In genomic region chr9:125241863-125242739, GRCh38 we compare ENCODE assay signal across 8 cellular contexts. TPM values are rescaled to one million over a fixed set of nuclear protein-coding genes. Genes with fewer than 3 reads are reported as not detected.
DNase-seq lines count a peak whose midpoint lies in the region; ATAC-seq, FAIRE-seq and TF ChIP-seq lines count a peak whose summit lies in the region.

No MANE protein-coding gene starts in this region.

- POLR2A ChIA-PET in activated CD8-positive, alpha-beta T cell treated with anti-CD3 and anti-CD28 coated beads, Interleukin-2, amount 10 ng/mL, durations not matched to agents 7 days and 5 days (lab: Charles Lee) = interaction anchor here (0.6 to 4.2 kb wide), 36 partner anchors 10 to 471 kb away, joined by 3 to 89 read pairs (median 6); partner anchors contain the start of genes ARPC5L, GAPVD1, GOLGA1 and NR6A1

- DNase-seq in AG09309 (ENCODE audit: low read depth) (no peak), foreskin keratinocyte (no peak), pancreas (peak in 4 of 6 donors; percentile 34 to 61 (median 58)), LoVo (ENCODE audit: low spot score) (no peak)
- DNase-seq in activated CD8-positive, alpha-beta T cell treated with anti-CD3 and anti-CD28 coated beads, Interleukin-2, amount 10 ng/mL, durations not matched to agents 7 days and 5 days = peak; percentile 55
- DNase-seq in effector CD8-positive, alpha-beta T cell (lab: John Stamatoyannopoulos, UW) = no peak

- WGBS in pancreas, 2 donors = 15 to 17% methylated on average over 27 of the region's 27 CpGs

- H3K9me3 ChIP-seq in pancreas = no peaks in the 10 kb centered on the region

- H3K27me3 ChIP-seq in foreskin keratinocyte (no peaks in the 10 kb centered on the region), pancreas (no peaks in the 10 kb centered on the region)

- TF ChIP-seq CTCF in AG09309 (IDR thresholded peaks at IDR 0.05; ENCODE audit: control insufficient read depth, insufficient read depth, low read depth, low read length, missing control alignments) (no peak), foreskin keratinocyte (conservative IDR thresholded peaks at IDR 0.05) (no peak), pancreas (IDR thresholded peaks at IDR 0.05) (no peak)

- no peak for FAIRE-seq in pancreas (lab: Jason Lieb, UNC)

- H3K9me3 Mint-ChIP-seq in activated CD8-positive, alpha-beta T cell treated with anti-CD3 and anti-CD28 coated beads, Interleukin-2, amount 10 ng/mL, durations not matched to agents 7 days and 5 days (ENCODE audit: insufficient read depth) = no peaks in the 10 kb centered on the region

- peaks cover 48% of the 10 kb centered on the region for H3K36me3 Mint-ChIP-seq in activated CD8-positive, alpha-beta T cell treated with anti-CD3 and anti-CD28 coated beads, Interleukin-2, amount 10 ng/mL, durations not matched to agents 7 days and 5 days (ENCODE audit: low read depth)

- intact Hi-C loops in pancreas (cut with DNase I) = no loop called here

- H3K27me3 Mint-ChIP-seq in activated CD8-positive, alpha-beta T cell treated with anti-CD3 and anti-CD28 coated beads, Interleukin-2, amount 10 ng/mL, durations not matched to agents 7 days and 5 days (ENCODE audit: low read depth) = no peaks in the 10 kb centered on the region

- H3K4me1 Mint-ChIP-seq in activated CD8-positive, alpha-beta T cell treated with anti-CD3 and anti-CD28 coated beads, Interleukin-2, amount 10 ng/mL, durations not matched to agents 7 days and 5 days (ENCODE audit: low read depth) = peaks cover 30% of the 10 kb centered on the region

- peak overlapping the region; percentile 96 for H3K4me3 Mint-ChIP-seq in activated CD8-positive, alpha-beta T cell treated with anti-CD3 and anti-CD28 coated beads, Interleukin-2, amount 10 ng/mL, durations not matched to agents 7 days and 5 days

- peak overlapping the region; percentile 66 for H3K27ac ChIP-seq in foreskin keratinocyte
- peak overlapping the region; percentile 85 to 90 (median 89) for H3K27ac ChIP-seq in pancreas

- H3K27ac Mint-ChIP-seq in activated CD8-positive, alpha-beta T cell treated with anti-CD3 and anti-CD28 coated beads, Interleukin-2, amount 10 ng/mL, durations not matched to agents 7 days and 5 days = peak overlapping the region; percentile 98

- H3K4me1 ChIP-seq in foreskin keratinocyte = peaks cover 8% of the 10 kb centered on the region
- H3K4me1 ChIP-seq in pancreas = peaks cover 0 to 24% (median 0%) of the 10 kb centered on the region in 3 donors

- peaks cover 0 to 27% (median 21%) of the 10 kb centered on the region in 3 donors for H3K36me3 ChIP-seq in pancreas

- ATAC-seq in GM18907 (IDR thresholded peaks at IDR 0.05; ENCODE audit: unreplicated experiment) (peak; percentile 23), HG03439 (IDR thresholded peaks at IDR 0.05; ENCODE audit: unreplicated experiment) (peak; percentile 24), foreskin keratinocyte (peak; percentile 1), pancreas (peak; percentile 4 to 14 (median 9))
- ATAC-seq in activated CD8-positive, alpha-beta T cell treated with anti-CD3 and anti-CD28 coated beads, Interleukin-2, amount 10 ng/mL, durations not matched to agents 7 days and 5 days = peak; percentile 21

- H3K4me3 ChIP-seq in AG09309 (ENCODE audit: control insufficient read depth, low read depth, low read length) (peak overlapping the region; percentile 62), pancreas (peak overlapping the region; percentile 38 to 91 (median 69))

- CTCF ChIA-PET in activated CD8-positive, alpha-beta T cell treated with anti-CD3 and anti-CD28 coated beads, Interleukin-2, amount 10 ng/mL, durations not matched to agents 7 days and 5 days (lab: Charles Lee) = interaction anchor here (0.6 to 2.7 kb wide), 10 partner anchors 14 to 166 kb away, joined by 3 to 13 read pairs (median 4); partner anchors contain the start of gene GAPVD1

RNA-seq across cellular contexts. Expression of gene HSPA5, which starts 1.0 kb away (rescaled TPM):
- total RNA-seq in activated CD8-positive, alpha-beta T cell treated with anti-CD3 and anti-CD28 coated beads, Interleukin-2, amount 10 ng/mL, durations not matched to agents 7 days and 5 days = 100 to 1,000 TPM; 146 to 148 TPM
- total RNA-seq in foreskin keratinocyte (315 and 402 TPM in 2 replicates), pancreas (100 to 1,000 TPM; 111 to 248 (median 179) TPM)
- polyA plus RNA-seq in foreskin keratinocyte (333 and 386 TPM in 2 replicates), pancreas (100 to 1,000 TPM in 1 of 2 donors, 10 to 100 TPM in 1; 50.2 to 158 TPM)

RNA-seq across cellular contexts. Expression of gene GAPVD1, which starts 19.5 kb away (rescaled TPM):
- 10 to 100 TPM; 52.1 to 59.4 TPM for total RNA-seq in activated CD8-positive, alpha-beta T cell treated with anti-CD3 and anti-CD28 coated beads, Interleukin-2, amount 10 ng/mL, durations not matched to agents 7 days and 5 days
- total RNA-seq in foreskin keratinocyte (45.3 and 47.2 TPM in 2 replicates), pancreas (10 to 100 TPM; 13.7 to 23.3 (median 16.8) TPM)
- polyA plus RNA-seq in foreskin keratinocyte (4.7 and 5.9 TPM in 2 replicates), pancreas (1 to 10 TPM; 6.2 to 6.9 TPM)

RNA-seq across cellular contexts. Expression of gene RABEPK, which starts 41.8 kb away (rescaled TPM):
- 10 to 100 TPM; 15.0 to 15.3 TPM for total RNA-seq in activated CD8-positive, alpha-beta T cell treated with anti-CD3 and anti-CD28 coated beads, Interleukin-2, amount 10 ng/mL, durations not matched to agents 7 days and 5 days
- total RNA-seq in foreskin keratinocyte (30.4 and 33.2 TPM in 2 replicates), pancreas (1 to 10 TPM; 4.1 to 8.0 (median 7.5) TPM)
- polyA plus RNA-seq in foreskin keratinocyte (31.6 and 33.5 TPM in 2 replicates), pancreas (10 to 100 TPM in 1 of 2 donors, 1 to 10 TPM in 1; 8.1 to 13.8 TPM)

RNA-seq across cellular contexts. Expression of gene PPP6C, which starts 52.5 kb away (rescaled TPM):
- 10 to 100 TPM; 47.2 to 51.9 TPM for total RNA-seq in activated CD8-positive, alpha-beta T cell treated with anti-CD3 and anti-CD28 coated beads, Interleukin-2, amount 10 ng/mL, durations not matched to agents 7 days and 5 days
- total RNA-seq in foreskin keratinocyte = 30.0 and 30.1 TPM in 2 replicates
- 18.8 and 21.7 TPM in 2 replicates for polyA plus RNA-seq in foreskin keratinocyte
- 10 to 100 TPM; 16.9 to 26.7 (median 23.2) TPM for total RNA-seq in pancreas
- polyA plus RNA-seq in pancreas = 10 to 100 TPM in 1 of 2 donors, 1 to 10 TPM in 1; 9.4 to 18.7 TPM

Comparison
In these comparisons a context has a peak if more than half of its experiments do, and no peak if none do; other contexts are left out.
1. DNase-seq: peak in activated CD8-positive, alpha-beta T cell treated with anti-CD3 and anti-CD28 coated beads, Interleukin-2, amount 10 ng/mL, durations not matched to agents 7 days and 5 days (single experiment) and pancreas (4 of 6); none in AG09309 (single experiment), foreskin keratinocyte (0 of 2), effector CD8-positive, alpha-beta T cell (single experiment) and LoVo (single experiment).
2. Peak in every context shown above with its lines, with median percentiles within 50 percentile points of each other: ATAC-seq.